In the genomic region with DNA sequence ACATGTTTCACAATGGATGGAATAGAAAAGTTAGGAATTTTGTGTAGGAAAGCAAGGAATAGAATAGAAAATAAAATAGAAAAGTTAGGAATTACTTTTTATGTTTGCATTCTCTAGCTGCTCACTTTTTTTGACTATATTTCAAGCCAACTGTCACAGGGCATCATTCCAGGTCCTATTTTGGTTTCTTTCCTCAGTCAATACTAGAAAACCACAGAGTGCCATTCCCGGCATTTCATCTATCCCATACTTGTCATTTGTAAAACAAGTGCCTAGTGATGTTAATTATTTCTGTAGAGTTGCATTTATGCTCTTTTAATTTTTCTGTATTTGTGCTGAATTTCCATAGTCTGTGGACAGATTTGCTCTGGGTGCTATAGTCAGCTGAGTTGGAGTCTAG, we compare ENCODE assay signal across 14 cellular contexts.
A peak's percentile ranks its signal among the peaks of the same experiment; 100 is the strongest.
DNase-seq lines count a peak whose midpoint lies in the region; ATAC-seq and TF ChIP-seq lines count a peak whose summit lies in the region.
"Had no signal": no experiment of that assay in that cellular context is flagged by ENCODE, and none has a peak within 500 bp of the region (broad histone marks: within the 10 kb centered on the region; RNA-seq: fewer than 3 reads in every experiment).

No MANE protein-coding gene starts in this region.

- DNase-seq in DMS79 treated with DMSO at 0.1 percent for 48 hours (lab: John Stamatoyannopoulos, UW) (peak; percentile 32), DMS79 (lab: John Stamatoyannopoulos, UW) (no peak), chondrocyte (ENCODE audit: low spot score) (no peak), myocyte (ENCODE audit: low read depth) (peak; percentile 84), lower leg skin (ENCODE audit: low spot score in 2 of 2) (no peak)
- DNase-seq: AML-193; CD8-positive, alpha-beta memory T cell; DMS53; H7 had no signal

- no peak overlapping the region for H3K4me3 Mint-ChIP-seq in chondrocyte (ENCODE audit: unreplicated experiment)
- H3K4me3 Mint-ChIP-seq: CD8-positive, alpha-beta memory T cell; GM23338 had no signal

- H3K27ac Mint-ChIP-seq in chondrocyte (ENCODE audit: unreplicated experiment) = peak overlapping the region; percentile 33
- H3K27ac Mint-ChIP-seq: CD8-positive, alpha-beta memory T cell; GM23338 had no signal

- intact Hi-C loops in lower leg skin (cut with DNase I; ENCODE audit: low total_unique reads) = no loop called here

- TF ChIP-seq CTCF in chondrocyte (IDR thresholded peaks at IDR 0.05) = no peak
- no peak for TF ChIP-seq CTCF in lower leg skin (IDR thresholded peaks at IDR 0.05)

- no peak for TF ChIP-seq POLR2A in lower leg skin (IDR thresholded peaks at IDR 0.05)

- H3K36me3 Mint-ChIP-seq in chondrocyte (ENCODE audit: low read depth) = no peaks in the 10 kb centered on the region
- H3K36me3 Mint-ChIP-seq: CD8-positive, alpha-beta memory T cell had no signal

- no peaks in the 10 kb centered on the region for H3K27me3 Mint-ChIP-seq in chondrocyte (ENCODE audit: low read depth)

- no peak for ATAC-seq in GM21737 (IDR thresholded peaks at IDR 0.05; ENCODE audit: unreplicated experiment)
- no peak for ATAC-seq in GM18868 (IDR thresholded peaks at IDR 0.05; ENCODE audit: unreplicated experiment)
- ATAC-seq: GM12878, GM23338 had no signal

- WGBS in lower leg skin, 2 donors = 71 to 74% methylated on average over 1 of the region's 1 CpG

- no peak overlapping the region for H3K4me3 ChIP-seq in lower leg skin (ENCODE audit: low read depth, poor library complexity, severe bottlenecking)
- H3K4me3 ChIP-seq: BLaER1, GM12878, GM23338 had no signal

- peaks cover 26% of the 10 kb centered on the region for H3K4me1 Mint-ChIP-seq in chondrocyte (ENCODE audit: low read depth)
- H3K4me1 Mint-ChIP-seq: CD8-positive, alpha-beta memory T cell had no signal

- H3K9me3 Mint-ChIP-seq in chondrocyte (ENCODE audit: low read depth) = peaks cover 11% of the 10 kb centered on the region
- H3K9me3 Mint-ChIP-seq: CD8-positive, alpha-beta memory T cell; GM23338 had no signal

Comparison
In these comparisons a context has a peak if more than half of its experiments do, and no peak if none do; other contexts are left out.
1. DNase-seq: peak in DMS79 treated with DMSO at 0.1 percent for 48 hours (single experiment) and myocyte (single experiment); none in DMS79 (single experiment), chondrocyte (single experiment) and lower leg skin (0 of 2).